In genomic region chr9:98778711-98779530, GRCh38 we compare ENCODE assay signal across 16 cellular contexts. TPM values are rescaled to one million over a fixed set of nuclear protein-coding genes. Genes with fewer than 3 reads are reported as not detected.
DNase-seq lines count a peak whose midpoint lies in the region; ATAC-seq, FAIRE-seq and TF ChIP-seq lines count a peak whose summit lies in the region.
"Had no signal": no experiment of that assay in that cellular context is flagged by ENCODE, and none has a peak within 500 bp of the region (broad histone marks: within the 10 kb centered on the region; RNA-seq: fewer than 3 reads in every experiment).

No MANE protein-coding gene starts in this region.

- 0 out of 2 replicates have a peak overlapping the region, but pooled peaks have one; percentile 8 for H3K4me2 ChIP-seq in PC-9

- H3K4me1 Mint-ChIP-seq in nephron progenitor cell: peaks cover 13% of the 10 kb centered on the region
- H3K4me1 Mint-ChIP-seq in T-cell: no peaks in the 10 kb centered on the region

- H3K27me3 ChIP-seq in PC-9 (ENCODE audit: insufficient read depth, low read depth) (no peaks in the 10 kb centered on the region), heart left ventricle (no peaks in the 10 kb centered on the region)
- H3K27me3 ChIP-seq: pancreas, spleen had no signal

- H3K9me2 ChIP-seq in PC-9 (ENCODE audit: insufficient read depth): no peaks in the 10 kb centered on the region

- H3K36me3 Mint-ChIP-seq in nephron progenitor cell (ENCODE audit: low read depth) (peaks cover 45% of the 10 kb centered on the region), T-cell (peaks cover 41% of the 10 kb centered on the region)

- DNase-seq in Caki2 (ENCODE audit: low read depth) (peak; percentile 77), PC-9 (peak; percentile 40 to 63), epithelial cell of proximal tubule (ENCODE audit: low read depth) (peak; percentile 39), nephron progenitor cell (no peak), H54 (ENCODE audit: insufficient read length, low spot score) (no peak), T-cell (no peak), GM19239 (ENCODE audit: insufficient read length, low spot score) (no peak), heart left ventricle (no peak)
- DNase-seq: activated CD4-positive, CD25-positive, alpha-beta regulatory T cell; activated naive CD4-positive, alpha-beta T cell treated with anti-CD3 and anti-CD28 coated beads, Interleukin-2, amount 50 U/mL, for 16 hours; Calu3; NCI-H1048; pancreas; RPMI8226; spleen; stimulated activated naive CD4-positive, alpha-beta T cell treated with Interleukin-2 at 50 U/mL for 16 hours had no signal

- H3K79me2 ChIP-seq in PC-9 (ENCODE audit: low read depth): no peaks in the 10 kb centered on the region

- POLR2A ChIA-PET in PC-9 (lab: Charles Lee; ENCODE audit: unreplicated experiment): interaction anchor here (0.7 kb wide), 1 partner anchor 13 kb away, joined by 10 read pairs; no protein-coding TSS in a partner anchor
- POLR2A ChIA-PET in T-cell (lab: Charles Lee): no interaction called here

- CTCF ChIA-PET in PC-9 (lab: Charles Lee): interaction anchor here (0.6 kb wide), 1 partner anchor 29 kb away, joined by 7 read pairs; no protein-coding TSS in a partner anchor
- CTCF ChIA-PET in T-cell (lab: Charles Lee): no interaction called here

- in situ Hi-C loops in Caki2 (cut with HindIII; ENCODE audit: low pct_unique_long_range_greater_than_20kb, low sequenced_read_pairs): no loop called here

- no TSS peak for BruUV-seq in PC-9 (replicated peaks; lab: Mats Ljungman, UMichigan)

- FAIRE-seq in H54 (lab: Jason Lieb, UNC) (no peak), GM19239 (lab: Jason Lieb, UNC) (no peak)
- FAIRE-seq: pancreas had no signal

- H3K36me3 ChIP-seq in PC-9 (ENCODE audit: low read depth) (peaks cover 11% of the 10 kb centered on the region; the same call in 1 of the 2 replicates), heart left ventricle (peaks cover 0 to 31% (median 5%) of the 10 kb centered on the region in 9 donors)

- intact Hi-C loops in PC-9 (cut with micrococcal nuclease; ENCODE audit: unreplicated experiment) (loop anchor here (5.0 kb wide), 1 partner anchor 462 kb away; no protein-coding TSS in a partner anchor), heart left ventricle (cut with DNase I) (loop anchor here in 4 of 10 donors (5.0 to 10.0 kb wide), 2 partner anchors 462 to 574 kb away; no protein-coding TSS in a partner anchor)

- H2AFZ ChIP-seq in PC-9: no peak overlapping the region

- H3K27ac ChIP-seq in PC-9 (peak overlapping the region; percentile 40; the same call in 1 of the 2 replicates), heart left ventricle (no peak overlapping the region)
- H3K27ac ChIP-seq: pancreas, spleen had no signal

- TF ChIP-seq POLR2A in H54 (IDR thresholded peaks at IDR 0.05; ENCODE audit: low read depth, low read length): no peak
- TF ChIP-seq POLR2A in heart left ventricle (IDR thresholded peaks at IDR 0.05): no peak

- H3K4me1 ChIP-seq in PC-9 (replicated peaks; ENCODE audit: insufficient read depth) (peaks cover 51% of the 10 kb centered on the region), heart left ventricle (no peaks in the 10 kb centered on the region)
- H3K4me1 ChIP-seq: pancreas, spleen had no signal

- H3K4me3 ChIP-seq in PC-9 (no peak overlapping the region), epithelial cell of proximal tubule (ENCODE audit: low read depth, low read length) (no peak overlapping the region), heart left ventricle (no peak overlapping the region)
- H3K4me3 ChIP-seq: pancreas, spleen had no signal

- H3K27me3 Mint-ChIP-seq in nephron progenitor cell (ENCODE audit: low read depth, poor library complexity) (no peaks in the 10 kb centered on the region), T-cell (no peaks in the 10 kb centered on the region)

- TF ChIP-seq CTCF in PC-9 (conservative IDR thresholded peaks at IDR 0.05) (no peak), epithelial cell of proximal tubule (conservative IDR thresholded peaks at IDR 0.05; ENCODE audit: low read depth, low read length) (no peak), nephron progenitor cell (IDR thresholded peaks at IDR 0.05) (no peak), heart left ventricle (IDR thresholded peaks at IDR 0.05) (no peak)

- H3K9me3 Mint-ChIP-seq in nephron progenitor cell: no peaks in the 10 kb centered on the region
- no peaks in the 10 kb centered on the region for H3K9me3 Mint-ChIP-seq in T-cell

- no peaks in the 10 kb centered on the region for H4K20me1 ChIP-seq in PC-9 (ENCODE audit: insufficient read depth)

- H3F3A ChIP-seq in PC-9 (ENCODE audit: insufficient read depth, low read depth): peaks cover 42% of the 10 kb centered on the region

- no peak for ATAC-seq in T-cell (replicated peaks in 1 of 4)
- no peak for ATAC-seq in heart left ventricle

- H3K4me3 Mint-ChIP-seq in nephron progenitor cell: no peak overlapping the region
- no peak overlapping the region for H3K4me3 Mint-ChIP-seq in T-cell

- 70 to 72% (median 72%) methylated on average over 8 of the region's 8 CpGs for WGBS in heart left ventricle, 4 donors

- peak overlapping the region; percentile 28 for H3K27ac Mint-ChIP-seq in nephron progenitor cell
- no peak overlapping the region for H3K27ac Mint-ChIP-seq in T-cell

- H3K9me3 ChIP-seq in PC-9 (ENCODE audit: insufficient read depth, low read depth) (no peaks in the 10 kb centered on the region), heart left ventricle (no peaks in the 10 kb centered on the region)
- H3K9me3 ChIP-seq: pancreas, spleen had no signal

RNA-seq across cellular contexts. Expression of gene ANKS6, which starts 17.4 kb away (rescaled TPM):
- 60.9 and 106 TPM in 2 replicates for total RNA-seq in Caki2 (2014; rRNA removed; shearing (Covaris generic); ENCODE audit: low replicate concordance)
- total RNA-seq in PC-9 (2021) (74.7 and 87.7 TPM in 2 replicates), epithelial cell of proximal tubule (23.8 and 28.6 TPM in 2 replicates), T-cell (10 to 100 TPM; 11.7 to 19.0 (median 14.1) TPM), heart left ventricle (1 to 10 TPM; 1.9 to 7.0 (median 3.7) TPM)
- polyA plus RNA-seq in heart left ventricle: 1 to 10 TPM; 3.1 to 8.0 TPM

RNA-seq across cellular contexts. Expression of gene GALNT12, which starts 28.5 kb away (rescaled TPM):
- total RNA-seq in Caki2 (2014; rRNA removed; shearing (Covaris generic); ENCODE audit: low replicate concordance): 75.9 and 110 TPM in 2 replicates
- total RNA-seq in PC-9 (2021) (50.3 and 52.9 TPM in 2 replicates), epithelial cell of proximal tubule (8.8 and 19.5 TPM in 2 replicates), T-cell (10 to 100 TPM in 4 of 5 donors, 1 to 10 TPM in 1; 9.5 to 11.7 (median 11.6) TPM), heart left ventricle (1 to 10 TPM in 3 of 9 donors, under 1 TPM in 6; 0.25 to 4.7 (median 0.70) TPM)
- polyA plus RNA-seq in heart left ventricle: under 1 TPM; 0.23 to 0.32 TPM

Comparison
In these comparisons a context has a peak if more than half of its experiments do, and no peak if none do; other contexts are left out.
1. DNase-seq: peak in Caki2 (single experiment), PC-9 (2 of 2) and epithelial cell of proximal tubule (single experiment); none in nephron progenitor cell (single experiment), H54 (single experiment), T-cell (0 of 34), GM19239 (single experiment) and heart left ventricle (0 of 5).